ENCODE assay signal across 1 cellular context in the genomic region with DNA sequence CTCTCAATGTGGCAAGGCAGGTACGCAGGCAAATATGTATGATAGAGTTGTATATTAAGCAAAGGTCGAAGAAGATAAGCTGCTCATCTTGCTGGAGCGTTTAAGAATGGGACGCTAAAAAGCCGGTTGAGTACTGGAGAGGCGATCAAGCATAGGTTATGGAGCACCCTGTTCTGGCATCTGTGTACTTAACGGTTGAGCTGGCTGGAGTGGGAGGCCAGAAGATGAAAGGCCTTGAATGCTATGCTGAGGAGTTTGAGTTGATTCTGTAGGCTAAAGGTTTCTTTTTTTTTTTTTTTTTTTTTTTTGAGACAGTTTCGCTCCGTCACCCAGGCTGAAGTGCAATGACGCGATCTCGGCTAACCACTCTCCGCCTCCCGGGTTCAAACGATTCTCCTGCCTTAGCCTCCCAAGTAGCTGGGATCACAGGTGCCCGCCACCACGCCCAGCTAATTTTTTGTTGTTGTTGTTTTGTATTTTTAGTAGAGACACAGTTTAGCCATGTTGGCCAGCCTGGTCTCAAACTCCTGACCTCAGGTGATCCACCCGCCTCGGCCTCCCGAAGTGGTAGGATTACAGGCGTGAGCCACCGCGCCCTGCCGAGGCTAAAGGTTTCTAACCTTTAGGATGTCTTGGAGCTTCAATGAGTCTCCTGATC.
TF ChIP-seq lines count a peak whose summit lies in the region.

No MANE protein-coding gene starts in this region.

TF ChIP-seq in K562, 482 proteins besides CTCF, POLR2A, EP300 and RAD21 (continued from another document):
- TF ChIP-seq ZBTB49 (CRISPR knock-in tag; IDR thresholded peaks at IDR 0.05; ENCODE audit: borderline replicate concordance) = 0 out of 2 replicates have a peak, but pooled peaks have one; percentile 20
- no peak for TF ChIP-seq NFRKB (IDR thresholded peaks at IDR 0.05; ENCODE audit: low read depth)
- no peak for TF ChIP-seq MXI1 (IDR thresholded peaks at IDR 0.05; ENCODE audit: low read depth, low read length)
- TF ChIP-seq ERF (CRISPR knock-in tag; IDR thresholded peaks at IDR 0.05) = no peak
- no peak for TF ChIP-seq CBX5 (IDR thresholded peaks at IDR 0.05; ENCODE audit: borderline replicate concordance, low read depth)
- TF ChIP-seq CBX8 (IDR thresholded peaks at IDR 0.05; ENCODE audit: borderline replicate concordance, extremely low read depth, low read depth, low read length, poor library complexity, severe bottlenecking) = no peak
- TF ChIP-seq ASH1L (IDR thresholded peaks at IDR 0.05; ENCODE audit: borderline replicate concordance, low read depth, partially characterized antibody) = no peak
- no peak for TF ChIP-seq PHF8 (IDR thresholded peaks at IDR 0.05; ENCODE audit: borderline replicate concordance, low read length)
- no peak for TF ChIP-seq ZNF143 (CRISPR knock-in tag; IDR thresholded peaks at IDR 0.05)
